Comparison of ENCODE assay signal across 8 cellular contexts in the genomic region with DNA sequence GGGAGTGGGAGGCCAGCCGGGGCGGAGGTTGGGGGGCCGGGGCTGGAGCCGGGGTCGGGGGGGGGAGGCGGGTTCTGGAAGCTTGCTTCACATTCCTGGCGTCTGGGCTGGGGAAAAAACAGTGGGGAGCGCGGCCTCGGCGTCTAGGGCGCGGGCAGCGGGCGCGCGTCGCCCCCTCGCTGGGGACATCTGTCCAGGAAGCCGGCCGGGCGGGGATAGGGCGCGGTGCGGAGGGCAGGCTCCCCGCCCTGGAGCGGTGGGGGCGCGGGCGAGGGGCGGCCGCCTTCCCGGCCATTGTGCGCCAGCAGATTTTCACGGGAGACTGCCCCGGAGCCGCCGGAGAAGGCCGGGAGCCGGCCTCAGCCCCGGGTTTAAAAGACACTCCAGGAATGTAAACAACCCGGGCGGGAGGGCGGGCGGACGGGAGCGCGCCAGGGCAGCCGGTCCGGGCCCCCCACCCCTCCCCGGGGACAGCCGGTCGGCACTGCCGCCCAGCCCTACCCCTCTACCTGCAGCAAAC. TPM values are rescaled to one million over a fixed set of nuclear protein-coding genes. Genes with fewer than 3 reads are reported as not detected.
DNase-seq lines count a peak whose midpoint lies in the region; ATAC-seq and TF ChIP-seq lines count a peak whose summit lies in the region.

No MANE protein-coding gene starts in this region.

- DNase-seq in Caco-2 (peak in 1 of 2 experiments; percentile 58), NCI-H446 treated with DMSO at 0.1 percent for 48 hours (lab: John Stamatoyannopoulos, UW) (peak; percentile 15), dorsolateral prefrontal cortex (peak in 3 of 10 donors; percentile 44 to 64 (median 60)), lung microvascular endothelial cell (ENCODE audit: low read depth in 2 of 2) (peak; percentile 23 to 30), upper lobe of left lung (peak; percentile 53 to 91), pons (ENCODE audit: low spot score) (no peak)
- DNase-seq in stimulated activated CD4-positive, alpha-beta T cell treated with anti-CD3 and anti-CD28 coated beads, Interleukin-4, amount 100 ng/mL, for 24 hours = no peak

- H3K4me1 ChIP-seq in Caco-2 (peaks cover 49% of the 10 kb centered on the region), upper lobe of left lung (peaks cover 54 to 71% (median 56%) of the 10 kb centered on the region in 4 donors)

- POLR2A ChIA-PET in Caco-2 (lab: Charles Lee) = no interaction called here

- intact Hi-C loops in Caco-2 (cut with micrococcal nuclease; ENCODE audit: unreplicated experiment) (loop anchor here (2.0 to 5.0 kb wide), 3 partner anchors 57 to 858 kb away; no protein-coding TSS in a partner anchor), dorsolateral prefrontal cortex (cut with DNase I) (loop anchor here (2.0 to 5.0 kb wide), 4 partner anchors 77 to 1023 kb away; no protein-coding TSS in a partner anchor)

- peak overlapping the region; percentile 74 for H3K4me3 Mint-ChIP-seq in Caco-2 (ENCODE audit: unreplicated experiment)

- no TSS peak for BruUV-seq in Caco-2 (replicated peaks; lab: Mats Ljungman, UMichigan)

- H3K27ac Mint-ChIP-seq in Caco-2 (ENCODE audit: unreplicated experiment) = peak overlapping the region; percentile 89

- no peaks in the 10 kb centered on the region for H3K27me3 ChIP-seq in Caco-2 (replicated peaks; ENCODE audit: control insufficient read depth, insufficient read depth, low read length)
- H3K27me3 ChIP-seq in dorsolateral prefrontal cortex = no peaks in the 10 kb centered on the region
- H3K27me3 ChIP-seq in upper lobe of left lung = no peaks in the 10 kb centered on the region

- no peak for TF ChIP-seq EP300 in upper lobe of left lung (IDR thresholded peaks at IDR 0.05)

- H3K9me3 ChIP-seq in Caco-2 = no peaks in the 10 kb centered on the region
- no peaks in the 10 kb centered on the region for H3K9me3 ChIP-seq in upper lobe of left lung

- H3K4me3 ChIP-seq in Caco-2 (ENCODE audit: low read depth, low read length) (peak overlapping the region; percentile 82), dorsolateral prefrontal cortex (peak overlapping the region; percentile 60 to 94 (median 81)), upper lobe of left lung (peak overlapping the region; percentile 65 to 92 (median 73))

- TF ChIP-seq CTCF in Caco-2 (IDR thresholded peaks at IDR 0.05; ENCODE audit: insufficient read depth in 1 of 2, low read depth in 1 of 2, low read length in 1 of 2, severe bottlenecking in 1 of 2, unreplicated experiment in 1 of 2) (no peak), dorsolateral prefrontal cortex (IDR thresholded peaks at IDR 0.05 in 54 of 56, conservative IDR thresholded peaks at IDR 0.05 in 2 of 56; ENCODE audit: low read depth in 1 of 56, partially characterized antibody in 56 of 56) (peak in 2 of 56 donors; percentile 17 to 23), upper lobe of left lung (IDR thresholded peaks at IDR 0.05) (no peak)

- no peaks in the 10 kb centered on the region for H3K27me3 Mint-ChIP-seq in Caco-2 (ENCODE audit: insufficient read depth, unreplicated experiment)

- H3K9me3 Mint-ChIP-seq in Caco-2 (ENCODE audit: unreplicated experiment) = no peaks in the 10 kb centered on the region

- CTCF ChIA-PET in Caco-2 (lab: Charles Lee) = interaction anchor here (0.7 to 2.2 kb wide), 2 partner anchors 97 to 125 kb away, joined by 3 to 11 read pairs; no protein-coding TSS in a partner anchor

- TF ChIP-seq POLR2A in upper lobe of left lung (IDR thresholded peaks at IDR 0.05) = no peak

- H3K27ac ChIP-seq in dorsolateral prefrontal cortex (peak overlapping the region; percentile 31 to 99 (median 93)), upper lobe of left lung (peak overlapping the region; percentile 95 to 98 (median 98))

- peak in 1 of 2 donors; percentile 1 for ATAC-seq in upper lobe of left lung (ENCODE audit: low FRiP score in 2 of 2)
- ATAC-seq in GM21619 (IDR thresholded peaks at IDR 0.05; ENCODE audit: unreplicated experiment) = no peak

- 0 to 1% methylated on average over 11 to 38 of the region's 54 CpGs for WGBS in upper lobe of left lung, 2 donors

- H3K36me3 ChIP-seq in Caco-2 (ENCODE audit: control insufficient read depth, insufficient read depth, low read length) = no peaks in the 10 kb centered on the region
- no peaks in the 10 kb centered on the region for H3K36me3 ChIP-seq in upper lobe of left lung

- H3K4me1 Mint-ChIP-seq in Caco-2 (ENCODE audit: low read depth, unreplicated experiment) = peaks cover 22% of the 10 kb centered on the region

- peaks cover 26% of the 10 kb centered on the region for H3K36me3 Mint-ChIP-seq in Caco-2 (ENCODE audit: insufficient read depth, unreplicated experiment)

RNA-seq across cellular contexts. Expression of gene ZMIZ1, which starts 1.4 kb away (rescaled TPM):
- total RNA-seq in Caco-2 (2022) (42.3 and 43.7 TPM in 2 replicates), dorsolateral prefrontal cortex (100 to 1,000 TPM in 47 of 120 experiments, 10 to 100 TPM in 73; 67.5 to 153 (median 96.5) TPM), lung microvascular endothelial cell (9.4 and 14.7 TPM in 2 replicates), upper lobe of left lung (10 to 100 TPM; 51.0 to 99.2 (median 91.8) TPM)

Comparison
In these comparisons a context has a peak if more than half of its experiments do, and no peak if none do; other contexts are left out.
1. DNase-seq: peak in NCI-H446 treated with DMSO at 0.1 percent for 48 hours (single experiment), lung microvascular endothelial cell (2 of 2) and upper lobe of left lung (2 of 2); none in pons (single experiment) and stimulated activated CD4-positive, alpha-beta T cell treated with anti-CD3 and anti-CD28 coated beads, Interleukin-4, amount 100 ng/mL, for 24 hours (single experiment).
2. Peak in every context shown above with its lines, with median percentiles within 50 percentile points of each other: H3K4me3 ChIP-seq.